Comparison of ENCODE assay signal across 1 cellular context in the genomic region with DNA sequence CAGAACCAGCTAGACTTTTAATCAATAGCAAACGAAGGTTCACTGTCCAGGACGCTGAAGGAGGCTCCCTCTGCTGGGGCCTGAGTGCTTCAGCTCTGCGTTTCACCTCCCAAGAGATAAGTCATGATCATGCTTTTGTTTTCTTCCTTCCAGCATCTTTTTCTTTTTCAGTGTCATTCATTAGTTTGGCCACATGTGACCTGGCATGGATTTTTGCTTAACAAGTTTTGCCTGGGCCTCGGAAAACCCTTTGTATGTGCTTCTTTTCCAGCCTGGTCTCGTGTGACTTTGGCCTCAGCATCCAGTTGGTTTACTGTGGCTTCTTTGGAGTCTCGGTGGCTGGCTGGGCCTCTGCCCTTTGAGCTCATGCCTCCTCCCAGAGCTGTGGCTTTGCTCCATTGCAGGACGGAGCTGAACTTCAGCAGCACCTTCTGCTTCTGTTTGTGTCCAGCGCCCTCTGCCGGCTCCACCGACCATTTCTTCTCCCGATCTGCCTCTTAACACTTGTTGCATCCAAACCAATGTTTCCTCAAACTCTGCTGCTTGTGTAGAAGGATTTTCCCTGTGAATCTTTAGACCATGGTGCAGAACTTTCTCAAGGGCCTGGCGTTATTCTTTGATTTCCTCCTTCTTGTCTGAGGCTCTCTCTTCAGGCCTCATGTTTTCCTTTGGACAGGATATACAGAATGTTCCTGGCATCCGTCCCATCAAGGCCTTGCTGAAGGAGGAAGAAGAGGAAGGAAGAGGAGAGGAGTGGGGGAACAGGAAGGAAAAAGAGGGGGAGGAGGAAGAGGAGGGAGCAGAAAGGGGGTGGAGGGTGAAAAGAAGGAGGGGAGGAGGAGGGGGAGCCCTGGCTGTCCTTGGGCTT.
TF ChIP-seq lines count a peak whose summit lies in the region.

No MANE protein-coding gene starts in this region.

TF ChIP-seq in IMR-90, 13 proteins besides CTCF, POLR2A, EP300 and RAD21:
- peak; percentile 52; the same call in 1 of the 2 replicates for TF ChIP-seq MXI1 (IDR thresholded peaks at IDR 0.05; ENCODE audit: borderline replicate concordance, low read depth, low read length)
- TF ChIP-seq MAZ (IDR thresholded peaks at IDR 0.05; ENCODE audit: borderline replicate concordance, low read depth, low read length) = peak; percentile 56; the same call in 1 of the 2 replicates
- TF ChIP-seq BHLHE40 (IDR thresholded peaks at IDR 0.05; ENCODE audit: low read depth, low read length) = no peak; the same call in 1 of the 2 replicates
- no peak for TF ChIP-seq FOS (IDR thresholded peaks at IDR 0.05; ENCODE audit: low read depth, low read length)
- TF ChIP-seq RCOR1 (IDR thresholded peaks at IDR 0.05; ENCODE audit: insufficient replicate concordance, low read length) = peak; percentile 19
- TF ChIP-seq, protein P1, sequence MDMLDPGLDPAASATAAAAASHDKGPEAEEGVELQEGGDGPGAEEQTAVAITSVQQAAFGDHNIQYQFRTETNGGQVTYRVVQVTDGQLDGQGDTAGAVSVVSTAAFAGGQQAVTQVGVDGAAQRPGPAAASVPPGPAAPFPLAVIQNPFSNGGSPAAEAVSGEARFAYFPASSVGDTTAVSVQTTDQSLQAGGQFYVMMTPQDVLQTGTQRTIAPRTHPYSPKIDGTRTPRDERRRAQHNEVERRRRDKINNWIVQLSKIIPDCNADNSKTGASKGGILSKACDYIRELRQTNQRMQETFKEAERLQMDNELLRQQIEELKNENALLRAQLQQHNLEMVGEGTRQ (IDR thresholded peaks at IDR 0.05; ENCODE audit: low read depth, low read length) = peak; percentile 36; the same call in 1 of the 2 replicates
- TF ChIP-seq CEBPB (IDR thresholded peaks at IDR 0.05; ENCODE audit: low read depth, low read length) = no peak
- TF ChIP-seq CHD1 (IDR thresholded peaks at IDR 0.05; ENCODE audit: low read depth, low read length) = no peak
- TF ChIP-seq RFX5 (IDR thresholded peaks at IDR 0.05; ENCODE audit: low read depth, low read length) = no peak
- no peak for TF ChIP-seq NFE2L2 (IDR thresholded peaks at IDR 0.05; ENCODE audit: low read depth, low read length)
- peak; percentile 77 for TF ChIP-seq SMC3 (IDR thresholded peaks at IDR 0.05; ENCODE audit: low read depth, low read length)
